ENCODE assay signal across 1 cellular context in genomic region chr2:241499146-241499965, GRCh38.
TF ChIP-seq lines count a peak whose summit lies in the region.

No MANE protein-coding gene starts in this region.

TF ChIP-seq in IMR-90, 13 proteins besides CTCF, POLR2A, EP300 and RAD21 (continued from another document):
- no peak for TF ChIP-seq BHLHE40 (IDR thresholded peaks at IDR 0.05; ENCODE audit: low read depth, low read length)
- no peak for TF ChIP-seq SMC3 (IDR thresholded peaks at IDR 0.05; ENCODE audit: low read depth, low read length)
- no peak for TF ChIP-seq NFE2L2 (IDR thresholded peaks at IDR 0.05; ENCODE audit: low read depth, low read length)
- no peak for TF ChIP-seq RFX5 (IDR thresholded peaks at IDR 0.05; ENCODE audit: low read depth, low read length)
- no peak for TF ChIP-seq CEBPB (IDR thresholded peaks at IDR 0.05; ENCODE audit: low read depth, low read length)
- no peak for TF ChIP-seq USF2 (IDR thresholded peaks at IDR 0.05; ENCODE audit: low read depth, low read length)
